ENCODE assay signal across 10 cellular contexts in genomic region chr5:108801776-108802175, GRCh38. TPM values are rescaled to one million over a fixed set of nuclear protein-coding genes. Genes with fewer than 3 reads are reported as not detected.
A peak's percentile ranks its signal among the peaks of the same experiment; 100 is the strongest.
DNase-seq lines count a peak whose midpoint lies in the region; ATAC-seq, FAIRE-seq and TF ChIP-seq lines count a peak whose summit lies in the region.
"Had no signal": no experiment of that assay in that cellular context is flagged by ENCODE, and none has a peak within 500 bp of the region (broad histone marks: within the 10 kb centered on the region; RNA-seq: fewer than 3 reads in every experiment).

No MANE protein-coding gene starts in this region.

- no peak for FAIRE-seq in GM12891 (lab: Jason Lieb, UNC)

- no peaks in the 10 kb centered on the region for H3K4me1 ChIP-seq in naive thymus-derived CD4-positive, alpha-beta T cell (ENCODE audit: control insufficient read depth in 2 of 2, insufficient read depth in 2 of 2, low read length in 2 of 2)
- H3K4me1 ChIP-seq: neural progenitor cell had no signal

- no peak for TF ChIP-seq CTCF in brain microvascular endothelial cell (IDR thresholded peaks at IDR 0.05; ENCODE audit: low read depth, low read length, missing control alignments)

- peak; percentile 70 for ATAC-seq in naive thymus-derived CD4-positive, alpha-beta T cell
- ATAC-seq in left ventricle myocardium superior (no peak), T-cell (replicated peaks in 1 of 4) (no peak)

- no peaks in the 10 kb centered on the region for H3K27me3 Mint-ChIP-seq in naive thymus-derived CD4-positive, alpha-beta T cell
- H3K27me3 Mint-ChIP-seq in T-cell = no peaks in the 10 kb centered on the region

- H3K36me3 Mint-ChIP-seq in naive thymus-derived CD4-positive, alpha-beta T cell = peaks cover 0 to 78% (median 65%) of the 10 kb centered on the region in 5 donors
- peaks cover 65% of the 10 kb centered on the region for H3K36me3 Mint-ChIP-seq in T-cell

- peaks cover 0 to 5% (median 2%) of the 10 kb centered on the region in 7 donors for H3K4me1 Mint-ChIP-seq in naive thymus-derived CD4-positive, alpha-beta T cell
- peaks cover 0 to 4% (median 0%) of the 10 kb centered on the region in 3 donors for H3K4me1 Mint-ChIP-seq in T-cell
- H3K4me1 Mint-ChIP-seq: neural progenitor cell had no signal

- no peaks in the 10 kb centered on the region for H3K36me3 ChIP-seq in brain microvascular endothelial cell (replicated peaks)
- peaks cover 0 to 3% (median 0%) of the 10 kb centered on the region in 3 experiments for H3K36me3 ChIP-seq in naive thymus-derived CD4-positive, alpha-beta T cell (ENCODE audit: control insufficient read depth in 2 of 3, insufficient read depth in 3 of 3, low read length in 3 of 3)

- POLR2A ChIA-PET in naive thymus-derived CD4-positive, alpha-beta T cell (lab: Charles Lee) = no interaction called here
- POLR2A ChIA-PET in T-cell (lab: Charles Lee) = no interaction called here

- peaks cover 0 to 36% (median 19%) of the 10 kb centered on the region in 11 donors for H3K9me3 Mint-ChIP-seq in naive thymus-derived CD4-positive, alpha-beta T cell
- H3K9me3 Mint-ChIP-seq in T-cell = peaks cover 6 to 16% (median 13%) of the 10 kb centered on the region in 3 donors

- H3K9me3 ChIP-seq in naive thymus-derived CD4-positive, alpha-beta T cell (ENCODE audit: control insufficient read depth in 2 of 3, low read length in 3 of 3) = peaks cover 0 to 4% (median 0%) of the 10 kb centered on the region in 3 experiments

- peak; percentile 66 for DNase-seq in DMS53 (lab: John Stamatoyannopoulos, UW)
- peak; percentile 91 for DNase-seq in M059J (ENCODE audit: low read depth)
- peak; percentile 88 for DNase-seq in brain microvascular endothelial cell
- DNase-seq in naive thymus-derived CD4-positive, alpha-beta T cell = no peak
- DNase-seq in HUDEP-2 (lab: John Stamatoyannopoulos, UW; ENCODE audit: unreplicated experiment in 76 of 76) = no peak
- DNase-seq in left ventricle myocardium superior = no peak
- no peak for DNase-seq in T-cell
- no peak for DNase-seq in GM12891 (ENCODE audit: insufficient read length, low spot score)

- TF ChIP-seq POLR2A in GM12891 (IDR thresholded peaks at IDR 0.05; ENCODE audit: low read depth, low read length) = no peak

- in situ Hi-C loops in brain microvascular endothelial cell (cut with HindIII; ENCODE audit: low pct_ligation_motif_present, low sequenced_read_pairs) = no loop called here

- intact Hi-C loops in naive thymus-derived CD4-positive, alpha-beta T cell (cut with micrococcal nuclease) = no loop called here
- intact Hi-C loops in left ventricle myocardium superior (cut with micrococcal nuclease) = no loop called here

- no peak overlapping the region for H3K4me3 ChIP-seq in brain microvascular endothelial cell (ENCODE audit: low read depth, low read length)
- no peak overlapping the region for H3K4me3 ChIP-seq in naive thymus-derived CD4-positive, alpha-beta T cell (ENCODE audit: low read length)
- H3K4me3 ChIP-seq: neural progenitor cell had no signal

- peak overlapping the region; percentile 55 for H3K27ac ChIP-seq in brain microvascular endothelial cell
- no peak overlapping the region for H3K27ac ChIP-seq in naive thymus-derived CD4-positive, alpha-beta T cell (ENCODE audit: low read depth, low read length)
- H3K27ac ChIP-seq: HL-60, neural progenitor cell had no signal

- H3K27ac Mint-ChIP-seq in naive thymus-derived CD4-positive, alpha-beta T cell = no peak overlapping the region
- no peak overlapping the region for H3K27ac Mint-ChIP-seq in T-cell
- H3K27ac Mint-ChIP-seq: neural progenitor cell had no signal

- no peaks in the 10 kb centered on the region for H3K27me3 ChIP-seq in brain microvascular endothelial cell (replicated peaks)
- no peaks in the 10 kb centered on the region for H3K27me3 ChIP-seq in naive thymus-derived CD4-positive, alpha-beta T cell (ENCODE audit: control insufficient read depth in 2 of 2, insufficient read depth in 2 of 2, low read length in 2 of 2)
- H3K27me3 ChIP-seq: neural progenitor cell had no signal

- H3K4me3 Mint-ChIP-seq in naive thymus-derived CD4-positive, alpha-beta T cell = no peak overlapping the region
- H3K4me3 Mint-ChIP-seq in T-cell = no peak overlapping the region
- H3K4me3 Mint-ChIP-seq: neural progenitor cell had no signal

- CTCF ChIA-PET in naive thymus-derived CD4-positive, alpha-beta T cell (lab: Charles Lee) = no interaction called here
- CTCF ChIA-PET in T-cell (lab: Charles Lee) = no interaction called here

TF ChIP-seq in GM12891, 5 proteins besides CTCF, POLR2A, EP300 and RAD21:
- TF ChIP-seq PAX5 (IDR thresholded peaks at IDR 0.05; ENCODE audit: insufficient read depth, low read length, severe bottlenecking) (no peak), TAF1 (IDR thresholded peaks at IDR 0.05; ENCODE audit: low read depth, low read length) (no peak), SPI1 (IDR thresholded peaks at IDR 0.05; ENCODE audit: low read depth, low read length) (no peak), POU2F2 (IDR thresholded peaks at IDR 0.05; ENCODE audit: low read depth, low read length) (no peak), POLR2AphosphoS5 (IDR thresholded peaks at IDR 0.05; ENCODE audit: low read depth, low read length) (no peak)

RNA-seq across cellular contexts. Expression of gene FER, which starts 54.1 kb away (rescaled TPM):
- total RNA-seq in M059J (2014; rRNA removed; shearing (Covaris generic)) = 9.0 TPM in 2 replicates
- 10 to 100 TPM in 4 of 5 experiments, 1 to 10 TPM in 1; 2.7 to 17.6 (median 15.4) TPM for total RNA-seq in naive thymus-derived CD4-positive, alpha-beta T cell
- 10 to 100 TPM; 10.8 to 11.1 TPM for polyA plus RNA-seq in naive thymus-derived CD4-positive, alpha-beta T cell
- 12.3 TPM for total RNA-seq in left ventricle myocardium superior
- total RNA-seq in T-cell = 10 to 100 TPM in 3 of 5 donors, 1 to 10 TPM in 2; 7.0 to 19.6 (median 10.4) TPM
- polyA plus RNA-seq in GM12891 (2012; ENCODE audit: low read depth, missing spikeins) = 5.2 TPM

Comparison
In these comparisons a context has a peak if more than half of its experiments do, and no peak if none do; other contexts are left out.
1. DNase-seq: peak in DMS53 (single experiment), M059J (single experiment) and brain microvascular endothelial cell (single experiment); none in naive thymus-derived CD4-positive, alpha-beta T cell (0 of 9), HUDEP-2 (0 of 76), left ventricle myocardium superior (single experiment), T-cell (0 of 34) and GM12891 (single experiment).